8 cellular contexts compared by ENCODE assay signal in the genomic region with DNA sequence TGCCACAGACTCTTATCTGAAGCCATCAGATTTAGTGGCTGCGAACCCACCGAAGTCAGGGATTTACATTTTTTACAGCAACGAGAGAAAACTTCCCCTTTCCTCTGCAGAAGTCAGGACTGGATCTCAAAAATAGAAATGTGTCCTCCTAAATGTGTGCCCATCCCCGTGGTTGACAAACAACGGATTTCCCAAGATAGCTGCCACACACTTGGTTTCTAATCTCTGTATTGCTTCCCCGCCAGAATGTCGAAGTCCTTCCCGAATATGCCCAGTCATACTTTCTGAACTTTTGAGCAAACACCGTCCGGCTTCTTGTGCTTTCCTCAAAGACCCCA. TPM values are rescaled to one million over a fixed set of nuclear protein-coding genes. Genes with fewer than 3 reads are reported as not detected.
DNase-seq lines count a peak whose midpoint lies in the region; ATAC-seq and TF ChIP-seq lines count a peak whose summit lies in the region.

No MANE protein-coding gene starts in this region.

- H3K4me3 ChIP-seq in CD8-positive, alpha-beta memory T cell (ENCODE audit: low read length) = no peak overlapping the region
- no peak overlapping the region for H3K4me3 ChIP-seq in KMS-11 (IDR thresholded peaks at IDR 0.05; ENCODE audit: insufficient read depth, low read depth, low read length)

- DNase-seq in CD8-positive, alpha-beta memory T cell = no peak
- DNase-seq in osteocyte (ENCODE audit: extremely low spot score, unreplicated experiment) = no peak
- DNase-seq in NCI-H2081 treated with DMSO at 0.1 percent for 48 hours (lab: John Stamatoyannopoulos, UW) = no peak
- no peak for DNase-seq in NCI-H1417 (lab: John Stamatoyannopoulos, UW)

- TF ChIP-seq CTCF in KMS-11 (conservative IDR thresholded peaks at IDR 0.05; ENCODE audit: low read depth, low read length) = 0 out of 2 replicates have a peak, but pooled peaks have one; percentile 10
- TF ChIP-seq CTCF in osteocyte (IDR thresholded peaks at IDR 0.05) = no peak

- H3K4me2 ChIP-seq in KMS-11 = peak overlapping the region; percentile 79

- ATAC-seq in HG02885 (IDR thresholded peaks at IDR 0.05; ENCODE audit: poor library complexity, unreplicated experiment) = no peak
- no peak for ATAC-seq in GM21576 (IDR thresholded peaks at IDR 0.05; ENCODE audit: unreplicated experiment)

- H3K27ac ChIP-seq in CD8-positive, alpha-beta memory T cell (ENCODE audit: low read depth, low read length) = no peak overlapping the region
- no peak overlapping the region for H3K27ac ChIP-seq in KMS-11
- H3K27ac ChIP-seq in cingulate gyrus (ENCODE audit: low read depth, low read length) = peak overlapping the region; percentile 81

- H3K4me1 Mint-ChIP-seq in CD8-positive, alpha-beta memory T cell = peaks cover 10 to 19% (median 14%) of the 10 kb centered on the region in 3 donors
- peaks cover 13% of the 10 kb centered on the region for H3K4me1 Mint-ChIP-seq in osteocyte (ENCODE audit: unreplicated experiment)

- peaks cover 46 to 84% of the 10 kb centered on the region in 2 donors for H3K27me3 Mint-ChIP-seq in CD8-positive, alpha-beta memory T cell
- H3K27me3 Mint-ChIP-seq in osteocyte (ENCODE audit: unreplicated experiment) = peaks cover 7% of the 10 kb centered on the region

- peaks cover 0 to 2% (median 0%) of the 10 kb centered on the region in 5 donors for H3K9me3 Mint-ChIP-seq in CD8-positive, alpha-beta memory T cell
- no peaks in the 10 kb centered on the region for H3K9me3 Mint-ChIP-seq in osteocyte (ENCODE audit: unreplicated experiment)

- H4K20me1 ChIP-seq in KMS-11 (ENCODE audit: insufficient read depth) = no peaks in the 10 kb centered on the region

- peak overlapping the region in 6 of 7 donors; percentile 18 to 62 (median 47) for H3K4me3 Mint-ChIP-seq in CD8-positive, alpha-beta memory T cell
- peak overlapping the region; percentile 79 for H3K4me3 Mint-ChIP-seq in osteocyte (ENCODE audit: unreplicated experiment)

- peak overlapping the region in 1 of 8 donors; percentile 16 for H3K27ac Mint-ChIP-seq in CD8-positive, alpha-beta memory T cell
- H3K27ac Mint-ChIP-seq in osteocyte (ENCODE audit: unreplicated experiment) = no peak overlapping the region

- H2AFZ ChIP-seq in KMS-11 (ENCODE audit: low read depth) = peak overlapping the region; percentile 86

- POLR2A ChIA-PET in CD8-positive, alpha-beta memory T cell (lab: Charles Lee) = no interaction called here

- CTCF ChIA-PET in CD8-positive, alpha-beta memory T cell (lab: Charles Lee) = no interaction called here

- H3K27me3 ChIP-seq in CD8-positive, alpha-beta memory T cell (ENCODE audit: insufficient read depth, low read length, poor library complexity, severe bottlenecking) = peaks cover 14% of the 10 kb centered on the region
- no peaks in the 10 kb centered on the region for H3K27me3 ChIP-seq in KMS-11 (ENCODE audit: insufficient read depth, low read depth)

- no peaks in the 10 kb centered on the region for H3K36me3 ChIP-seq in CD8-positive, alpha-beta memory T cell (ENCODE audit: insufficient read depth, low read length)
- no peaks in the 10 kb centered on the region for H3K36me3 ChIP-seq in KMS-11 (ENCODE audit: insufficient read depth)

- H3K79me2 ChIP-seq in KMS-11 (ENCODE audit: insufficient read depth, low read depth) = peaks cover 8% of the 10 kb centered on the region; the same call in 1 of the 2 replicates

- H3K9me3 ChIP-seq in CD8-positive, alpha-beta memory T cell (ENCODE audit: low read length) = no peaks in the 10 kb centered on the region

- no peak overlapping the region for H3K9ac ChIP-seq in KMS-11

- H3K4me1 ChIP-seq in CD8-positive, alpha-beta memory T cell (ENCODE audit: insufficient read depth, low read length) = peaks cover 10% of the 10 kb centered on the region
- peaks cover 28% of the 10 kb centered on the region for H3K4me1 ChIP-seq in KMS-11 (ENCODE audit: low read depth, poor library complexity, severe bottlenecking)

- no peaks in the 10 kb centered on the region for H3K36me3 Mint-ChIP-seq in CD8-positive, alpha-beta memory T cell
- H3K36me3 Mint-ChIP-seq in osteocyte (ENCODE audit: unreplicated experiment) = no peaks in the 10 kb centered on the region

RNA-seq across cellular contexts. Expression of gene ADAM23, which starts 0.8 kb away (rescaled TPM):
- total RNA-seq in CD8-positive, alpha-beta memory T cell = under 1 TPM; 0.55 to 0.98 TPM
- polyA plus RNA-seq in CD8-positive, alpha-beta memory T cell = not detected
- 10.4 and 11.4 TPM in 2 replicates for total RNA-seq in osteocyte
